Comparison of ENCODE assay signal across 34 cellular contexts in the genomic region with DNA sequence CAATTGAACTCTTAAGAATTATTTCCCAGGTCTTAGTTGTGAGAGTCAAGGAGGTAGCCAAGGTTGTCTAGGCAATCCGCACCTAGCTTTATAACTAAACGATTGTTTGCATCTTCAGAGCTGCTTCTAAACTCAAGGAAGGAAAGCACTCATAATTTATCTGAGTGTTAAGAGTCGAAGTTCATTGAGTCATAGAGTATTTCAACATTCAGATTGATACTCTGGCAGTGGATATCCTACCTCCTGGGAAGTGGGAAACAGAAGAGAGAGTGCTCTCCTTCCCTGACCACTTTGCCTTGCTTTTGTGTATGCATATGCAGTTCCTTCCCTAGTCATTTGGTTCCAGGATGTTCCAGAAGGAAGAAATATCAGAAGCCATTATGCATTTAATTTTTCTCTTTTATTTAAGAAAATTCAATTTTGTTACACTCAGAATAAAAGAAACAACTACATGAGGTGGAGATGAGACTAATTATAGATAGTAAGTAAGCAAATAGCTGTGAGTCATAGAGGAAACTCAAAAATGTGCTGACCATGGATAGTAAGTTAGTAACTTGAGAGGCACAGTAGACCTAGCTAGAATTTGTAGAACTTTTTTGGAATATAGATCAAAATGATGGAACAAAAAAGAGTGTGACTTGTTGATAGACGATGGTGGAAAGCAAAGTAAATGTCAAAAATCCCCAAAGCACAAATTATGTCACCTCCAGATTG. TPM values are rescaled to one million over a fixed set of nuclear protein-coding genes. Genes with fewer than 3 reads are reported as not detected.
"Had no signal": no experiment of that assay in that cellular context is flagged by ENCODE, and none has a peak within 500 bp of the region (broad histone marks: within the 10 kb centered on the region; RNA-seq: fewer than 3 reads in every experiment).

No MANE protein-coding gene starts in this region.

- ATAC-seq: naive thymus-derived CD8-positive, alpha-beta T cell; natural killer cell treated with Interleukin-12 subunit alpha and Interleukin-12 subunit beta and Interleukin-15 and Interleukin-18, amount 100 ng/mL, for 72 hours; pancreas; right cardiac atrium; right lobe of liver; stimulated activated effector memory CD8-positive, alpha-beta T cell treated with anti-CD3 and anti-CD28 coated beads, Interleukin-12 subunit alpha, Interleukin-12 subunit beta, amount 100 ng/mL, for 72 hours; stimulated activated naive B cell treated with anti-CD40 and anti-IgM and Interleukin-4, amounts not matched to agents 10 μg/mL and 1 μg/mL and 100 μg/mL, for 72 hours had no signal

- H3K9me3 ChIP-seq: neutrophil, pancreas, prostate gland, right lobe of liver, sigmoid colon, thoracic aorta, thyroid gland, tibial nerve, upper lobe of left lung, vagina had no signal

- H3K36me3 ChIP-seq: neutrophil, pancreas, prostate gland, right lobe of liver, sigmoid colon, stomach, thoracic aorta, thyroid gland, tibial nerve, upper lobe of left lung, vagina had no signal

- H3K27ac ChIP-seq: neutrophil, pancreas, prostate gland, right lobe of liver, sigmoid colon, skin epidermis, stomach, thoracic aorta, thyroid gland, tibial nerve, upper lobe of left lung, vagina had no signal

- H3K4me3 ChIP-seq: pancreas, prostate gland, right lobe of liver, sigmoid colon, skin epidermis, stomach, thoracic aorta, thyroid gland, tibial nerve, upper lobe of left lung, vagina had no signal

- H3K4me1 ChIP-seq: pancreas, prostate gland, right lobe of liver, sigmoid colon, stomach, thyroid gland, tibial nerve, upper lobe of left lung, vagina had no signal

- DNase-seq: naive B cell; naive thymus-derived CD8-positive, alpha-beta T cell; nephron progenitor cell; nucleus accumbens; pancreas; right cardiac atrium; right lobe of liver; sigmoid colon; stimulated activated CD4-positive, alpha-beta T cell treated with anti-CD3 and anti-CD28 coated beads, Interleukin-15, amount 100 ng/mL, for 24 hours; stimulated activated CD4-positive, alpha-beta T cell treated with anti-CD3 and anti-CD28 coated beads, Interleukin-2, amount 100 ng/mL, for 24 hours; stimulated activated CD4-positive, alpha-beta T cell treated with anti-CD3 and anti-CD28 coated beads, Interleukin-2, amount 100 ng/mL, for 48 hours; stimulated activated CD4-positive, alpha-beta T cell treated with anti-CD3 and anti-CD28 coated beads, Interleukin-4, amount 100 ng/mL, for 24 hours; stimulated activated naive B cell treated with anti-CD40 and anti-IgM and Interleukin-4, amounts not matched to agents 10 μg/mL and 1 μg/mL and 100 μg/mL, for 72 hours; stimulated activated naive CD4-positive, alpha-beta T cell treated with Interleukin-2 at 50 U/mL for 16 hours; stomach; thyroid gland; trophoblast cell; upper lobe of left lung had no signal

- FAIRE-seq: pancreas, urothelium cell line had no signal

- H3K27me3 ChIP-seq: neutrophil, pancreas, right lobe of liver, sigmoid colon, stomach, thyroid gland, tibial nerve, upper lobe of left lung, vagina had no signal

RNA-seq across cellular contexts. Expression of gene FSHR, which starts 35.4 kb away (rescaled TPM):
- total RNA-seq: naive thymus-derived CD8-positive, alpha-beta T cell; natural killer cell treated with Interleukin-12 subunit alpha and Interleukin-12 subunit beta and Interleukin-15 and Interleukin-18, amount 100 ng/mL, for 72 hours; neural crest cell; osteocyte; pancreas; posterior vena cava; pulmonary artery endothelial cell; sigmoid colon; stomach; subcutaneous adipose tissue; temporal lobe; thoracic aorta; tibial nerve; upper lobe of left lung; ureter; vagina had no signal
- polyA plus RNA-seq: naive thymus-derived CD8-positive, alpha-beta T cell; pancreas; sigmoid colon; stomach had no signal
